Comparison of ENCODE assay signal across 1 cellular context in the genomic region with DNA sequence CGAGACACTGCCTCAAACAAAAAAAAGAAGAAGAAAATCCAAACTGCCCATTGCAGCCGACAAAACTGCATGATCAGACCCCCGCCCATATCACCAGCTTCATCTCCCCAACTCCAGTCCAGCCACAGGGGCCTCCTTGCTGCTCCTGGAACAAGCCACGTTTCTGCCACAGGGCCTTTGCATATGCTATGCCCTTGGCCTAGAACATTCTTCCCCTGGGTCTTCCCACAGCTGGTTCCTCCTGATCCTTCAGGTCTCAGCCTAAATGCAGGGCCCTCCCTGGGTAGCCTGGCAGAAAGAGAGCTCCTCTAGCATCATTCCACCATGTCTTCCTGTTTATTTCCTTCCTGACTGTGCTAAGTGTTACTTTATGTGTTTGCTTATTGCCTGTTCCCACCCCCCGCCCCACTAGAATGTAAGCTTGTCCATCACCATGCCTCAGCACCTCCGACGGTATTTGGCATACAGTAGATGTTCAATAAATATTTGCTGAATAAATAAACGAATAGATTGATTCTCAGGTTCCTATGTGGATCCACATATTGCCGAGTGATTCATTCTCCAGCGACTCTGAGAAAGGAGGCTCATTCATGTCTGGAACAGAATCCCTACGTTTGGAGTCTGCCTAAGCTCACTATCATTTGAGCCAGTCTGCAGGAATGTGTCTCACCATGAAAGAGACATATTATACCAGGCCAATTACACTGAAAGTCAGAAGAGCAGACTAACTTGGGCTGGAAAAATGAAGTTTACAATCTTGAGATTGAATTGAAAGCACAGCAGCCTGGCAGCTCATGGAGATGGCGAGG.
TF ChIP-seq lines count a peak whose summit lies in the region.

No MANE protein-coding gene starts in this region.

TF ChIP-seq in HCT116, 20 proteins besides CTCF, POLR2A, EP300 and RAD21 (continued from another document):
- TF ChIP-seq, protein P1, sequence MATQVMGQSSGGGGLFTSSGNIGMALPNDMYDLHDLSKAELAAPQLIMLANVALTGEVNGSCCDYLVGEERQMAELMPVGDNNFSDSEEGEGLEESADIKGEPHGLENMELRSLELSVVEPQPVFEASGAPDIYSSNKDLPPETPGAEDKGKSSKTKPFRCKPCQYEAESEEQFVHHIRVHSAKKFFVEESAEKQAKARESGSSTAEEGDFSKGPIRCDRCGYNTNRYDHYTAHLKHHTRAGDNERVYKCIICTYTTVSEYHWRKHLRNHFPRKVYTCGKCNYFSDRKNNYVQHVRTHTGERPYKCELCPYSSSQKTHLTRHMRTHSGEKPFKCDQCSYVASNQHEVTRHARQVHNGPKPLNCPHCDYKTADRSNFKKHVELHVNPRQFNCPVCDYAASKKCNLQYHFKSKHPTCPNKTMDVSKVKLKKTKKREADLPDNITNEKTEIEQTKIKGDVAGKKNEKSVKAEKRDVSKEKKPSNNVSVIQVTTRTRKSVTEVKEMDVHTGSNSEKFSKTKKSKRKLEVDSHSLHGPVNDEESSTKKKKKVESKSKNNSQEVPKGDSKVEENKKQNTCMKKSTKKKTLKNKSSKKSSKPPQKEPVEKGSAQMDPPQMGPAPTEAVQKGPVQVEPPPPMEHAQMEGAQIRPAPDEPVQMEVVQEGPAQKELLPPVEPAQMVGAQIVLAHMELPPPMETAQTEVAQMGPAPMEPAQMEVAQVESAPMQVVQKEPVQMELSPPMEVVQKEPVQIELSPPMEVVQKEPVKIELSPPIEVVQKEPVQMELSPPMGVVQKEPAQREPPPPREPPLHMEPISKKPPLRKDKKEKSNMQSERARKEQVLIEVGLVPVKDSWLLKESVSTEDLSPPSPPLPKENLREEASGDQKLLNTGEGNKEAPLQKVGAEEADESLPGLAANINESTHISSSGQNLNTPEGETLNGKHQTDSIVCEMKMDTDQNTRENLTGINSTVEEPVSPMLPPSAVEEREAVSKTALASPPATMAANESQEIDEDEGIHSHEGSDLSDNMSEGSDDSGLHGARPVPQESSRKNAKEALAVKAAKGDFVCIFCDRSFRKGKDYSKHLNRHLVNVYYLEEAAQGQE (IDR thresholded peaks at IDR 0.05; ENCODE audit: low read depth) = no peak
- TF ChIP-seq, protein P2, sequence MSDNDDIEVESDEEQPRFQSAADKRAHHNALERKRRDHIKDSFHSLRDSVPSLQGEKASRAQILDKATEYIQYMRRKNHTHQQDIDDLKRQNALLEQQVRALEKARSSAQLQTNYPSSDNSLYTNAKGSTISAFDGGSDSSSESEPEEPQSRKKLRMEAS (IDR thresholded peaks at IDR 0.05) = no peak
- no peak for TF ChIP-seq POLR2AphosphoS5 (IDR thresholded peaks at IDR 0.05; ENCODE audit: low read depth, low read length)
- TF ChIP-seq TCF7L2 (IDR thresholded peaks at IDR 0.05; ENCODE audit: borderline replicate concordance, extremely low read depth, insufficient read depth, insufficient read length) = no peak
- TF ChIP-seq YY1 (IDR thresholded peaks at IDR 0.05; ENCODE audit: extremely low read depth, insufficient replicate concordance, low read depth, low read length) = no peak
- TF ChIP-seq EGR1 (IDR thresholded peaks at IDR 0.05; ENCODE audit: low read depth) = no peak
- TF ChIP-seq, protein P3, sequence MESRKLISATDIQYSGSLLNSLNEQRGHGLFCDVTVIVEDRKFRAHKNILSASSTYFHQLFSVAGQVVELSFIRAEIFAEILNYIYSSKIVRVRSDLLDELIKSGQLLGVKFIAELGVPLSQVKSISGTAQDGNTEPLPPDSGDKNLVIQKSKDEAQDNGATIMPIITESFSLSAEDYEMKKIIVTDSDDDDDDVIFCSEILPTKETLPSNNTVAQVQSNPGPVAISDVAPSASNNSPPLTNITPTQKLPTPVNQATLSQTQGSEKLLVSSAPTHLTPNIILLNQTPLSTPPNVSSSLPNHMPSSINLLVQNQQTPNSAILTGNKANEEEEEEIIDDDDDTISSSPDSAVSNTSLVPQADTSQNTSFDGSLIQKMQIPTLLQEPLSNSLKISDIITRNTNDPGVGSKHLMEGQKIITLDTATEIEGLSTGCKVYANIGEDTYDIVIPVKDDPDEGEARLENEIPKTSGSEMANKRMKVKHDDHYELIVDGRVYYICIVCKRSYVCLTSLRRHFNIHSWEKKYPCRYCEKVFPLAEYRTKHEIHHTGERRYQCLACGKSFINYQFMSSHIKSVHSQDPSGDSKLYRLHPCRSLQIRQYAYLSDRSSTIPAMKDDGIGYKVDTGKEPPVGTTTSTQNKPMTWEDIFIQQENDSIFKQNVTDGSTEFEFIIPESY (IDR thresholded peaks at IDR 0.05; ENCODE audit: extremely low read depth, insufficient replicate concordance, low read length) = no peak
- no peak for TF ChIP-seq CBX3 (IDR thresholded peaks at IDR 0.05; ENCODE audit: low read depth)
- no peak for TF ChIP-seq CEBPB (IDR thresholded peaks at IDR 0.05; ENCODE audit: low read depth)
- no peak for TF ChIP-seq ZNF274 (IDR thresholded peaks at IDR 0.05; ENCODE audit: low read depth, low read length)
- TF ChIP-seq SIN3A (IDR thresholded peaks at IDR 0.05; ENCODE audit: low read depth) = no peak
- TF ChIP-seq EZH2phosphoT487 (IDR thresholded peaks at IDR 0.05; ENCODE audit: borderline replicate concordance) = no peak
- TF ChIP-seq SP1 (IDR thresholded peaks at IDR 0.05; ENCODE audit: low read depth) = no peak
- TF ChIP-seq SRF (IDR thresholded peaks at IDR 0.05; ENCODE audit: low read depth) = no peak
- no peak for TF ChIP-seq ZFX (IDR thresholded peaks at IDR 0.05)
- TF ChIP-seq, protein P4, sequence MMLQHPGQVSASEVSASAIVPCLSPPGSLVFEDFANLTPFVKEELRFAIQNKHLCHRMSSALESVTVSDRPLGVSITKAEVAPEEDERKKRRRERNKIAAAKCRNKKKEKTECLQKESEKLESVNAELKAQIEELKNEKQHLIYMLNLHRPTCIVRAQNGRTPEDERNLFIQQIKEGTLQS (IDR thresholded peaks at IDR 0.05) = no peak
